28 cellular contexts compared by ENCODE assay signal in the genomic region with DNA sequence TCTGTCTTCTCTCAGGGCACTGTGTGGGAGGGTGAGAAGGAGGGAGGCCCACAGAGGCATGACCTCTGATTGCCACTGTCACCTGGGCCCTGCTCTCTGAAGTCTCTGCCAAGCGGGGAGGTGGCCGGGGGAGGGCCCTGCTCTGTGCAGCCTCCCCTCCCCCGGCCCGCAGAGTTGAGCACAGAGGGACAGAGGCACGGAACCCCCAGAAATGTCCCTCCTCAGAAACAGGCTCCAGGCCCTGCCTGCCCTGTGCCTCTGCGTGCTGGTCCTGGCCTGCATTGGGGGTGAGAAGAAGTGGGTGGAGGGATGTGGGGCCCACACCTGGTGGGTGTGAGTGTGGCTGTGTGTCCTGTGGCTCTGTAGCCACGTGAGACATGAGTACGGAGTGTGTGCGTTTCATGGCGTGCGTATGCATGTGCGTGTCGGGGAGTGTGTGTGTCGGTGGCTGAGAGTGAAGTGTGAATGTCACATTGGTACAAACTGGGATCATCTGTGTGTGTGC. TPM values are rescaled to one million over a fixed set of nuclear protein-coding genes. Genes with fewer than 3 reads are reported as not detected.
A peak's percentile ranks its signal among the peaks of the same experiment; 100 is the strongest.
DNase-seq lines count a peak whose midpoint lies in the region; ATAC-seq, FAIRE-seq and TF ChIP-seq lines count a peak whose summit lies in the region.
"Had no signal": no experiment of that assay in that cellular context is flagged by ENCODE, and none has a peak within 500 bp of the region (broad histone marks: within the 10 kb centered on the region; RNA-seq: fewer than 3 reads in every experiment).

A gene with protein sequence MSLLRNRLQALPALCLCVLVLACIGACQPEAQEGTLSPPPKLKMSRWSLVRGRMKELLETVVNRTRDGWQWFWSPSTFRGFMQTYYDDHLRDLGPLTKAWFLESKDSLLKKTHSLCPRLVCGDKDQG (plus strand): TSS at position 171 of the 505 bp plus-strand sequence. CDS start 41 bp downstream, at position 212.

- H3K9me3 ChIP-seq in GM12878 (replicated peaks; ENCODE audit: control insufficient read depth, insufficient read depth, low read length), result no peaks in the 10 kb centered on the region
- H3K9me3 ChIP-seq in liver (ENCODE audit: control insufficient read depth in 4 of 4, low read length in 3 of 4), result no peaks in the 10 kb centered on the region
- H3K9me3 ChIP-seq: BE2C had no signal

- POLR2A ChIA-PET in GM12878 (lab: Charles Lee), result no interaction called here

- no peak within 1 kb of the TSS for H3K27ac Mint-ChIP-seq in stimulated activated effector memory CD8-positive, alpha-beta T cell treated with anti-CD3 and anti-CD28 coated beads, Interleukin-12 subunit alpha, Interleukin-12 subunit beta, amount 100 ng/mL, for 72 hours
- H3K27ac Mint-ChIP-seq: CD4-positive, alpha-beta T cell had no signal

- no peaks in the 10 kb centered on the region for H3K36me3 Mint-ChIP-seq in stimulated activated effector memory CD8-positive, alpha-beta T cell treated with anti-CD3 and anti-CD28 coated beads, Interleukin-12 subunit alpha, Interleukin-12 subunit beta, amount 100 ng/mL, for 72 hours

- TF ChIP-seq POLR2A in GM12878 (IDR thresholded peaks at IDR 0.05; ENCODE audit: low read depth, low read length), result no peak

- peaks cover 19% of the 10 kb centered on the region for H3K4me1 ChIP-seq in GM12878 (ENCODE audit: control insufficient read depth, insufficient read depth, low read length)
- H3K4me1 ChIP-seq in liver (ENCODE audit: control insufficient read depth in 4 of 4, insufficient read depth in 4 of 4, low read length in 3 of 4), result peaks cover 0 to 36% (median 13%) of the 10 kb centered on the region in 4 donors
- H3K4me1 ChIP-seq: BE2C had no signal

- no peak within 1 kb of the TSS for H2AFZ ChIP-seq in GM12878 (ENCODE audit: control insufficient read depth, low read depth, low read length)

- TF ChIP-seq RAD21 in GM12878 (IDR thresholded peaks at IDR 0.05; ENCODE audit: insufficient read depth, low read depth, low read length) (no peak), liver (IDR thresholded peaks at IDR 0.05) (peak in 1 of 2 donors; percentile 56)

- no peak for FAIRE-seq in GM12878 (lab: Jason Lieb, UNC)
- FAIRE-seq: H54 had no signal

- WGBS in GM12878 (ENCODE audit: insufficient coverage, insufficient replicate concordance, low lambda C conversion rate, missing lambda C conversion rate), result 92% methylated on average over 14 of the region's 14 CpGs
- WGBS in liver, result 42% methylated on average over 14 of the region's 14 CpGs

- H3K9ac ChIP-seq in GM12878 (ENCODE audit: control insufficient read depth, insufficient read depth, low read length) (no peak within 1 kb of the TSS), liver (ENCODE audit: low read depth in 1 of 2, low read length in 2 of 2) (peak within 1 kb of the TSS; percentile 63 to 75)

- intact Hi-C loops in GM12878 (cut with micrococcal nuclease; ENCODE audit: unreplicated experiment), result no loop called here

- DNase-seq in H7 (peak; percentile 52), GM12878 (ENCODE audit: low read depth, low spot score) (no peak), NCI-H524 treated with DMSO at 0.1 percent for 48 hours (lab: John Stamatoyannopoulos, UW) (no peak), T-helper 1 cell (no peak)
- no peak for DNase-seq in stimulated activated effector memory CD8-positive, alpha-beta T cell treated with anti-CD3 and anti-CD28 coated beads, Interleukin-12 subunit alpha, Interleukin-12 subunit beta, amount 100 ng/mL, for 72 hours (ENCODE audit: low spot score in 2 of 2)
- DNase-seq in activated CD4-positive, CD25-positive, alpha-beta regulatory T cell (lab: John Stamatoyannopoulos, UW), result no peak
- DNase-seq in activated CD4-positive, alpha-beta T cell treated with anti-CD3 and anti-CD28 coated beads for 48 hours, result no peak
- DNase-seq: BE2C; CD4-positive, alpha-beta T cell; COR-L47; DMS 273 treated with DMSO at 0.1 percent for 48 hours; DMS79 treated with DMSO at 0.1 percent for 48 hours; Karpas-422; NCI-H1694; NCI-H2081; NCI-H2171; NCI-H345; NCI-H526; SHP77 treated with DMSO at 0.1 percent for 48 hours; SW 1271 had no signal

- H3K4me3 ChIP-seq in H7 (ENCODE audit: insufficient read depth, low read depth, low read length) (no peak within 1 kb of the TSS), GM12878 (no peak within 1 kb of the TSS), liver (ENCODE audit: low read depth in 1 of 3, low read length in 3 of 3) (peak within 1 kb of the TSS; percentile 60 to 82 (median 66))
- H3K4me3 ChIP-seq: SK-N-MC had no signal

- no peak within 1 kb of the TSS for H3K4me3 Mint-ChIP-seq in stimulated activated effector memory CD8-positive, alpha-beta T cell treated with anti-CD3 and anti-CD28 coated beads, Interleukin-12 subunit alpha, Interleukin-12 subunit beta, amount 100 ng/mL, for 72 hours
- H3K4me3 Mint-ChIP-seq: CD4-positive, alpha-beta T cell had no signal

- ATAC-seq in GM12878, result no peak
- peak; percentile 8 for ATAC-seq in stimulated activated effector memory CD8-positive, alpha-beta T cell treated with anti-CD3 and anti-CD28 coated beads, Interleukin-12 subunit alpha, Interleukin-12 subunit beta, amount 100 ng/mL, for 72 hours

- CTCF ChIA-PET in GM12878 (lab: Yijun Ruan, JAX), result no interaction called here

- no peak within 1 kb of the TSS for H3K4me2 ChIP-seq in GM12878 (ENCODE audit: control insufficient read depth, insufficient read depth)

- TF ChIP-seq CTCF in GM12878 (IDR thresholded peaks at IDR 0.05 in 2 of 3, conservative IDR thresholded peaks at IDR 0.05 in 1 of 3; ENCODE audit: control insufficient read depth in 2 of 3, extremely low read depth in 1 of 3, insufficient read depth in 1 of 3, low read depth in 3 of 3, low read length in 3 of 3) (no peak), liver (IDR thresholded peaks at IDR 0.05; ENCODE audit: low read depth, low read length, missing input control) (no peak)

- H3K9me3 Mint-ChIP-seq in stimulated activated effector memory CD8-positive, alpha-beta T cell treated with anti-CD3 and anti-CD28 coated beads, Interleukin-12 subunit alpha, Interleukin-12 subunit beta, amount 100 ng/mL, for 72 hours, result no peaks in the 10 kb centered on the region
- H3K9me3 Mint-ChIP-seq: CD4-positive, alpha-beta T cell; IgD-negative memory B cell had no signal

- H3K27ac ChIP-seq in GM12878 (ENCODE audit: control insufficient read depth, insufficient read depth), result no peak within 1 kb of the TSS
- peak within 1 kb of the TSS; percentile 91 to 93 for H3K27ac ChIP-seq in liver (ENCODE audit: low read depth in 1 of 2, low read length in 2 of 2)
- H3K27ac ChIP-seq: SK-N-MC had no signal

- H4K20me1 ChIP-seq in GM12878 (ENCODE audit: control insufficient read depth, insufficient read depth), result no peaks in the 10 kb centered on the region

- no peaks in the 10 kb centered on the region for H3K4me1 Mint-ChIP-seq in stimulated activated effector memory CD8-positive, alpha-beta T cell treated with anti-CD3 and anti-CD28 coated beads, Interleukin-12 subunit alpha, Interleukin-12 subunit beta, amount 100 ng/mL, for 72 hours

- H3K36me3 ChIP-seq in H7 (replicated peaks; ENCODE audit: control insufficient read depth, insufficient read depth, low read length), result no peaks in the 10 kb centered on the region
- no peaks in the 10 kb centered on the region for H3K36me3 ChIP-seq in GM12878 (ENCODE audit: control insufficient read depth in 2 of 2, insufficient read depth in 2 of 2, low read length in 1 of 2)
- H3K36me3 ChIP-seq in liver (ENCODE audit: control insufficient read depth in 4 of 4, insufficient read depth in 3 of 4, low read depth in 1 of 4, low read length in 3 of 4), result no peaks in the 10 kb centered on the region
- H3K36me3 ChIP-seq: BE2C had no signal

- in situ Hi-C loops in GM12878 (cut with MboI), result no loop called here

- SMC1A ChIA-PET in GM12878 (lab: Charles Lee; ENCODE audit: uncharacterized antibody, unreplicated experiment), result no interaction called here

- RAD21 ChIA-PET in GM12878 (lab: Charles Lee; ENCODE audit: unreplicated experiment), result no interaction called here

- no peaks in the 10 kb centered on the region for H3K27me3 ChIP-seq in H7 (ENCODE audit: control insufficient read depth, insufficient read depth, low read length)
- no peaks in the 10 kb centered on the region for H3K27me3 ChIP-seq in GM12878 (replicated peaks in 1 of 2; ENCODE audit: control insufficient read depth in 2 of 2, insufficient read depth in 2 of 2, low read length in 1 of 2)
- H3K27me3 ChIP-seq in liver (ENCODE audit: control insufficient read depth in 4 of 4, insufficient read depth in 4 of 4, low read length in 3 of 4), result no peaks in the 10 kb centered on the region
- H3K27me3 ChIP-seq: BE2C had no signal

- H3K79me2 ChIP-seq in GM12878 (ENCODE audit: control insufficient read depth, insufficient read depth, low read length), result no peaks in the 10 kb centered on the region

- BruUV-seq in GM12878 (replicated peaks; lab: Mats Ljungman, UMichigan), result no TSS peak

- no peak for TF ChIP-seq EP300 in GM12878 (IDR thresholded peaks at IDR 0.05; ENCODE audit: borderline replicate concordance in 1 of 2, control insufficient read depth in 1 of 2, low read depth in 2 of 2, low read length in 2 of 2)

TF ChIP-seq in GM12878, 131 proteins besides CTCF, POLR2A, EP300 and RAD21 (continues in another document):
- peak; percentile 53; the same call in 1 of the 2 replicates for TF ChIP-seq TCF3 (IDR thresholded peaks at IDR 0.05; ENCODE audit: borderline replicate concordance, insufficient read depth, low read depth, low read length)

TF ChIP-seq in liver, 16 proteins besides CTCF, POLR2A, EP300 and RAD21 (continues in another document):
- TF ChIP-seq RXRA (IDR thresholded peaks at IDR 0.05) (peak; percentile 95), SP1 (IDR thresholded peaks at IDR 0.05) (peak; percentile 71), HNF4G (IDR thresholded peaks at IDR 0.05) (no peak), FOXA2 (IDR thresholded peaks at IDR 0.05) (no peak)

RNA-seq across cellular contexts. Expression of the gene that starts here (rescaled TPM):
- total RNA-seq in H7 (2014; rRNA removed; shearing (Covaris generic)), result not detected in 2 replicates
- total RNA-seq in GM12878 (2013; cell fraction: nucleolus; rRNA removed), result not detected in 2 replicates
- not detected in 2 replicates for total RNA-seq in GM12878 (2014; rRNA removed)
- total RNA-seq in GM12878 (2014; rRNA removed; fragmentation: Illumina TruSeq; extraction: Trizol), result not detected in 2 replicates
- total RNA-seq in GM12878 (2021), result not detected in 2 replicates
- polyA plus RNA-seq in GM12878 (2011; ENCODE audit: low read depth), result not detected
- polyA plus RNA-seq in GM12878 (2011; rRNA removed), result not detected in 2 replicates
- not detected in 2 replicates for polyA plus RNA-seq in GM12878 (2011; cell fraction: cytosol; rRNA removed)
- polyA plus RNA-seq in GM12878 (2011; cell fraction: nucleus; rRNA removed), result not detected in 2 replicates
- polyA plus RNA-seq in GM12878 (2012), result not detected in 2 replicates
- 1.4 TPM in 1 of 2 replicates, not detected in the other for polyA plus RNA-seq in GM12878 (2014; fragmentation: Illumina TruSeq; extraction: Trizol)
- polyA plus RNA-seq in GM12878 (2014; fragmentation: Nextera tagmentation; extraction: Ambion mirVana), result not detected
- polyA plus RNA-seq in GM12878 (2014; rRNA removed), result not detected in 2 replicates
- polyA plus RNA-seq in GM12878 (2016; fragmentation: Nextera tagmentation; extraction: Ambion mirVana), result not detected
- polyA minus RNA-seq in GM12878 (2011; rRNA and poly(A)+ RNA removed), result not detected in 2 replicates
- polyA minus RNA-seq in GM12878 (2011; cell fraction: cytosol; rRNA and poly(A)+ RNA removed), result not detected in 2 replicates
- not detected in 2 replicates for polyA minus RNA-seq in GM12878 (2011; cell fraction: nucleus; rRNA and poly(A)+ RNA removed)
- 100 to 1,000 TPM in 1 of 2 donors, 1 to 10 TPM in 1; 1.0 to 131 TPM for total RNA-seq in liver
- 100 to 1,000 TPM; 418 to 420 TPM for polyA plus RNA-seq in liver
- total RNA-seq: A673; CD4-positive, alpha-beta T cell; HT1080; M059J; RPMI7951 had no signal
- polyA plus RNA-seq: IgD-negative memory B cell had no signal

Comparison
In these comparisons a context has a peak if more than half of its experiments do, and no peak if none do; other contexts are left out.
1. RNA of the gene that starts here (polyA plus RNA-seq): 418 to 420 TPM in liver; 1.4 TPM in GM12878; every median in the first group is over 100 times any median in the second.
2. Peak in DNase-seq in H7; RNA of the gene not detected or under 1 TPM.
3. H3K4me3 ChIP-seq: peak in liver (3 of 3); none in H7 (single experiment) and GM12878 (single experiment).